Comparison of ENCODE assay signal across 1 cellular context in the genomic region with DNA sequence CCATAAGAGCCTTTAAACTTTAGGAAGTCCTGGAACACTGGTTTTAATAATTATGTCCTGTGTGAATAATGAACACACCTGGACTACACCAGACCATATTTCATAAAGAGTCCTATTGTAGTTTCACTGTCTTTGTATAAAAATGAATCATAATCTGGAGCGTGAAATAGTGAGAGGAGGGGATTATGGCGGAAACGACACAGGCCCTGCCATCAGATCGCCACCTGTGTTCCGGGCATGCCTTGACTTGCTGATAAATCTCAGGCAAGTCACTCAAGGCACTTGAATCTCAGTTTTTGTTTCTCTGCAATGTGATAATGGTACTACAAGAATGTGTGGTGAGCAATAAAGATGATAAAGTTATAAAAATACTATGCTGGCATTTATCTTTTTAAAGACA.
TF ChIP-seq lines count a peak whose summit lies in the region.

No MANE protein-coding gene starts in this region.

TF ChIP-seq in H1, 55 proteins besides CTCF, POLR2A, EP300 and RAD21:
- no peak for TF ChIP-seq TAF1 (IDR thresholded peaks at IDR 0.05; ENCODE audit: low read depth, low read length)
- TF ChIP-seq, protein P1, sequence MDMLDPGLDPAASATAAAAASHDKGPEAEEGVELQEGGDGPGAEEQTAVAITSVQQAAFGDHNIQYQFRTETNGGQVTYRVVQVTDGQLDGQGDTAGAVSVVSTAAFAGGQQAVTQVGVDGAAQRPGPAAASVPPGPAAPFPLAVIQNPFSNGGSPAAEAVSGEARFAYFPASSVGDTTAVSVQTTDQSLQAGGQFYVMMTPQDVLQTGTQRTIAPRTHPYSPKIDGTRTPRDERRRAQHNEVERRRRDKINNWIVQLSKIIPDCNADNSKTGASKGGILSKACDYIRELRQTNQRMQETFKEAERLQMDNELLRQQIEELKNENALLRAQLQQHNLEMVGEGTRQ (IDR thresholded peaks at IDR 0.05; ENCODE audit: low read length), result no peak
- no peak for TF ChIP-seq CHD1 (IDR thresholded peaks at IDR 0.05; ENCODE audit: low read depth, low read length)
- no peak for TF ChIP-seq CEBPB (IDR thresholded peaks at IDR 0.05; ENCODE audit: low read depth, low read length)
- no peak for TF ChIP-seq CREB1 (IDR thresholded peaks at IDR 0.05)
- TF ChIP-seq, protein P2, sequence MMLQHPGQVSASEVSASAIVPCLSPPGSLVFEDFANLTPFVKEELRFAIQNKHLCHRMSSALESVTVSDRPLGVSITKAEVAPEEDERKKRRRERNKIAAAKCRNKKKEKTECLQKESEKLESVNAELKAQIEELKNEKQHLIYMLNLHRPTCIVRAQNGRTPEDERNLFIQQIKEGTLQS (IDR thresholded peaks at IDR 0.05; ENCODE audit: insufficient read depth, low read depth, low read length), result no peak
- no peak for TF ChIP-seq CBX8 (IDR thresholded peaks at IDR 0.05; ENCODE audit: borderline replicate concordance, low read depth, low read length)
- TF ChIP-seq, protein P3, sequence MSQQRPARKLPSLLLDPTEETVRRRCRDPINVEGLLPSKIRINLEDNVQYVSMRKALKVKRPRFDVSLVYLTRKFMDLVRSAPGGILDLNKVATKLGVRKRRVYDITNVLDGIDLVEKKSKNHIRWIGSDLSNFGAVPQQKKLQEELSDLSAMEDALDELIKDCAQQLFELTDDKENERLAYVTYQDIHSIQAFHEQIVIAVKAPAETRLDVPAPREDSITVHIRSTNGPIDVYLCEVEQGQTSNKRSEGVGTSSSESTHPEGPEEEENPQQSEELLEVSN (IDR thresholded peaks at IDR 0.05), result no peak
- no peak for TF ChIP-seq TAF7 (optimal IDR thresholded peaks at IDR 0.05; ENCODE audit: borderline replicate concordance, low read depth, low read length)
- TF ChIP-seq SP1 (IDR thresholded peaks at IDR 0.05; ENCODE audit: low read depth, low read length), result no peak
- TF ChIP-seq RBBP5 (IDR thresholded peaks at IDR 0.05; ENCODE audit: borderline replicate concordance, low read depth, low read length), result no peak
- no peak for TF ChIP-seq RXRA (IDR thresholded peaks at IDR 0.05; ENCODE audit: insufficient read depth, low read depth, low read length)
- no peak for TF ChIP-seq EGR1 (IDR thresholded peaks at IDR 0.05; ENCODE audit: borderline replicate concordance, low read depth, low read length)
TF ChIP-seq in H1: peak in this region for 0.
